In the genomic region with DNA sequence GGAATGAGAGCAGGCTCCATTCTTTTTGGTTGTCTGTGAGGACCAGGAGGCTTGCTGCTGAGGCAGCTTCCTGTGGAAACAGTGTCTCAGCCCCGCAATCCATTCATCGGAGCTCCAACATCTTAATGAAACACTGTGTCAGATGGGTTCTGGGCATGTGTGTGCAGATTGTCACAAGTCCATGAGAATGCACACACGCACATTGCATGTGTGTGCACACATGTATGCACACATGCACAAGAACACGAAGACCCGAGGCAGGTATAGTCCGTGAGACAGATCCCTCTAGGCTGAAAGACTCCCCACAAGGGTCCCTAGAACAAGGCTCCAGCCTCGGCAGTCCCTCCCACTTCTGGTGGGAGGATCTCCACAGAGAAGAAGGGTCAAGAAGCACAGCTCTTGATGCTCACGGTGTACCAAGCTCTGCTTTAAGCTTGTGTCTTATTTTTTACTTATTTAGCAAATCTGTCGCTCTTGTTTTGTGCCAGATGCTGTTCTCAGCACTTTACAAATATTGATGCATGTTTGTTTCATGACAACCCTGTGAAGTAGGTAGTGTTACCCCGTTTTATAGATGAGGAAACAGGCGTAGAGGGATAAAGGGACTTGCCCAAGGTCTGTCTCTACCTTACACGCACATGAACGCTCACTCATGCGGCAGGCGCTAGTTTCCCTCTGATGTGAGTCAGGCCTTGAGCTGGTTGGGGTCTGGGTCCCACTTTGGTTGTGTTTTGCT, we compare ENCODE assay signal across 12 cellular contexts.
DNase-seq lines count a peak whose midpoint lies in the region; ATAC-seq, FAIRE-seq and TF ChIP-seq lines count a peak whose summit lies in the region.
"Had no signal": no experiment of that assay in that cellular context is flagged by ENCODE, and none has a peak within 500 bp of the region (broad histone marks: within the 10 kb centered on the region; RNA-seq: fewer than 3 reads in every experiment).

No MANE protein-coding gene starts in this region.

- peaks cover 81% of the 10 kb centered on the region for H4K20me1 ChIP-seq in osteoblast (ENCODE audit: insufficient read depth, low read length)

- H3K4me3 ChIP-seq in A549 (no peak overlapping the region), Peyer's patch (no peak overlapping the region), esophagus muscularis mucosa (no peak overlapping the region), osteoblast (ENCODE audit: insufficient read depth, low read length) (no peak overlapping the region)

- WGBS in A549 (ENCODE audit: missing lambda C conversion rate) = 83% methylated on average over 15 of the region's 15 CpGs
- WGBS in esophagus muscularis mucosa = 83% methylated on average over 15 of the region's 15 CpGs

- H3K27me3 ChIP-seq in Peyer's patch (no peaks in the 10 kb centered on the region), esophagus muscularis mucosa (no peaks in the 10 kb centered on the region), osteoblast (ENCODE audit: insufficient read depth, low read length) (no peaks in the 10 kb centered on the region)

- peak; percentile 9 to 16; a peak in 3 of 6 replicates for ATAC-seq in A549
- ATAC-seq in HG02981 (IDR thresholded peaks at IDR 0.05; ENCODE audit: unreplicated experiment) = no peak
- ATAC-seq in HG02678 (IDR thresholded peaks at IDR 0.05; ENCODE audit: unreplicated experiment) = no peak

- H3K9me3 ChIP-seq in A549 = no peaks in the 10 kb centered on the region
- H3K9me3 ChIP-seq in Peyer's patch = no peaks in the 10 kb centered on the region
- no peaks in the 10 kb centered on the region for H3K9me3 ChIP-seq in esophagus muscularis mucosa
- H3K9me3 ChIP-seq in osteoblast (ENCODE audit: low read depth, low read length) = no peaks in the 10 kb centered on the region

- peak overlapping the region; percentile 42 to 82; a peak in 4 of 6 replicates for H3K27ac ChIP-seq in A549
- H3K27ac ChIP-seq in Peyer's patch = peak overlapping the region; percentile 18 to 72 (median 64)
- H3K27ac ChIP-seq in esophagus muscularis mucosa (replicated peaks in 1 of 4) = peak overlapping the region; percentile 58 to 70 (median 68)
- H3K27ac ChIP-seq in osteoblast (ENCODE audit: low read depth, low read length) = peak overlapping the region; percentile 93

- TF ChIP-seq RAD21 in A549 (conservative IDR thresholded peaks at IDR 0.05 in 1 of 2, IDR thresholded peaks at IDR 0.05 in 1 of 2) = no peak

- CTCF ChIA-PET in A549 (lab: Yijun Ruan, JAX) = interaction anchor here (0.7 to 2.9 kb wide), 9 partner anchors 7 to 141 kb away, joined by 3 to 25 read pairs (median 3); no protein-coding TSS in a partner anchor

- H3K36me3 ChIP-seq in Peyer's patch (no peaks in the 10 kb centered on the region), esophagus muscularis mucosa (no peaks in the 10 kb centered on the region), osteoblast (ENCODE audit: insufficient read depth, low read length) (peaks cover 3% of the 10 kb centered on the region)

- H3K4me1 ChIP-seq in A549 (peaks cover 61% of the 10 kb centered on the region), Peyer's patch (peaks cover 0 to 46% (median 1%) of the 10 kb centered on the region in 4 donors), esophagus muscularis mucosa (peaks cover 39 to 77% (median 67%) of the 10 kb centered on the region in 4 donors), osteoblast (ENCODE audit: insufficient read depth, low read length) (peaks cover 36% of the 10 kb centered on the region)

- H3K4me2 ChIP-seq in A549 = peak overlapping the region; percentile 20; the same call in 2 of the 3 replicates
- peak overlapping the region; percentile 32 for H3K4me2 ChIP-seq in osteoblast (ENCODE audit: insufficient read depth, low read length)

- TF ChIP-seq EP300 in A549 (IDR thresholded peaks at IDR 0.05) (no peak), esophagus muscularis mucosa (IDR thresholded peaks at IDR 0.05) (no peak)

- POLR2A ChIA-PET in A549 (lab: Yijun Ruan, JAX) = no interaction called here

- H2AFZ ChIP-seq in osteoblast (ENCODE audit: low read length) = no peak overlapping the region

- H3K79me2 ChIP-seq in osteoblast (ENCODE audit: insufficient read depth, low read length) = peaks cover 79% of the 10 kb centered on the region

- intact Hi-C loops in esophagus muscularis mucosa (cut with DNase I) = no loop called here

- FAIRE-seq in A549 (lab: Jason Lieb, UNC) = no peak

- TF ChIP-seq CTCF in A549 (IDR thresholded peaks at IDR 0.05) (no peak), Peyer's patch (IDR thresholded peaks at IDR 0.05) (no peak), esophagus muscularis mucosa (IDR thresholded peaks at IDR 0.05) (no peak), osteoblast (IDR thresholded peaks at IDR 0.05; ENCODE audit: extremely low read depth, low read depth, low read length) (no peak)

- TF ChIP-seq POLR2A in A549 (IDR thresholded peaks at IDR 0.05; ENCODE audit: low read length) = no peak
- TF ChIP-seq POLR2A in Peyer's patch (IDR thresholded peaks at IDR 0.05) = no peak
- no peak for TF ChIP-seq POLR2A in esophagus muscularis mucosa (IDR thresholded peaks at IDR 0.05; ENCODE audit: low read depth)

- DNase-seq in A549 (ENCODE audit: low read depth in 1 of 2, low spot score in 1 of 2) = no peak
- peak in 1 of 3 donors; percentile 27 for DNase-seq in Peyer's patch
- DNase-seq in esophagus muscularis mucosa (ENCODE audit: extremely low spot score) = peak; percentile 86
- DNase-seq in osteoblast (ENCODE audit: insufficient read length, low spot score, missing footprints) = peak; percentile 57
- DNase-seq in NAMALWA (ENCODE audit: low spot score) = no peak
- no peak for DNase-seq in SK-N-DZ (ENCODE audit: low spot score)
- DNase-seq: activated T-cell treated with anti-CD3 and anti-CD28 coated beads, Interleukin-2, amount 50 U/mL, for 4 hours; C1 segment of cervical spinal cord; NCI-H1694; substantia nigra had no signal

TF ChIP-seq in A549, 52 proteins besides CTCF, POLR2A, EP300 and RAD21:
- TF ChIP-seq MAFK (IDR thresholded peaks at IDR 0.05; ENCODE audit: partially characterized antibody) = peak; percentile 70
- TF ChIP-seq EHMT2 (IDR thresholded peaks at IDR 0.05; ENCODE audit: low read depth) = no peak

Comparison
In these comparisons a context has a peak if more than half of its experiments do, and no peak if none do; other contexts are left out.
1. ATAC-seq: peak in A549 (2 of 2); none in HG02981 (single experiment) and HG02678 (single experiment).
2. DNase-seq: peak in esophagus muscularis mucosa (single experiment) and osteoblast (single experiment); none in A549 (0 of 2), NAMALWA (single experiment) and SK-N-DZ (single experiment).
3. Peak in every context shown above with its lines, with median percentiles within 50 percentile points of each other: H3K27ac ChIP-seq.